Comparison of ENCODE assay signal across 8 cellular contexts in genomic region chrX:47649781-47650163, GRCh38. TPM values are rescaled to one million over a fixed set of nuclear protein-coding genes. Genes with fewer than 3 reads are reported as not detected.
DNase-seq lines count a peak whose midpoint lies in the region; ATAC-seq and TF ChIP-seq lines count a peak whose summit lies in the region.

No MANE protein-coding gene starts in this region.

- H2AFZ ChIP-seq in ACC112 (ENCODE audit: low read length, unreplicated experiment) = no peak overlapping the region

- no peak for TF ChIP-seq CTCF in breast epithelium (IDR thresholded peaks at IDR 0.05)

- H3K4me3 ChIP-seq in ACC112 (ENCODE audit: low read depth, low read length) (peak overlapping the region; percentile 93), breast epithelium (peak overlapping the region; percentile 65 to 81 (median 68)), muscle layer of colon (ENCODE audit: low read depth in 1 of 2, low read length in 2 of 2) (peak overlapping the region; percentile 49 to 53)

- no peak overlapping the region for H3K9ac ChIP-seq in muscle layer of colon (ENCODE audit: low read length)

- H3K36me3 ChIP-seq in ACC112 (ENCODE audit: insufficient read depth, low read length) = 0 out of 2 replicates have a peak, but pooled peaks cover 10% of the 10 kb centered on the region
- no peaks in the 10 kb centered on the region for H3K36me3 ChIP-seq in breast epithelium
- peaks cover 4% of the 10 kb centered on the region for H3K36me3 ChIP-seq in muscle layer of colon (ENCODE audit: insufficient read depth, low read length)

- H3K27ac ChIP-seq in ACC112 (ENCODE audit: low read depth, low read length) = peak overlapping the region; percentile 32; the same call in 1 of the 2 replicates
- H3K27ac ChIP-seq in breast epithelium = peak overlapping the region; percentile 86 to 93
- H3K27ac ChIP-seq in muscle layer of colon (ENCODE audit: low read depth, low read length) = no peak overlapping the region

- no peak for TF ChIP-seq POLR2A in breast epithelium (IDR thresholded peaks at IDR 0.05)

- intact Hi-C loops in breast epithelium (cut with DNase I; ENCODE audit: low total_unique reads) (no loop called here), posterior cingulate gyrus (cut with DNase I) (loop anchor here (10.0 kb wide), 1 partner anchor 375 kb away; no protein-coding TSS in a partner anchor)

- H3K9me3 ChIP-seq in breast epithelium (no peaks in the 10 kb centered on the region), muscle layer of colon (ENCODE audit: low read length) (no peaks in the 10 kb centered on the region)

- H3K27me3 ChIP-seq in ACC112 (ENCODE audit: insufficient read depth, low read length) = no peaks in the 10 kb centered on the region
- peaks cover 0 to 30% of the 10 kb centered on the region in 2 donors for H3K27me3 ChIP-seq in breast epithelium
- peaks cover 0 to 9% of the 10 kb centered on the region in 2 donors for H3K27me3 ChIP-seq in muscle layer of colon (ENCODE audit: control insufficient read depth in 1 of 2, insufficient read depth in 2 of 2, low read length in 2 of 2)

- no peak for ATAC-seq in HG02642 (IDR thresholded peaks at IDR 0.05; ENCODE audit: poor library complexity, unreplicated experiment)
- no peak for ATAC-seq in GM19023 (IDR thresholded peaks at IDR 0.05; ENCODE audit: unreplicated experiment)

- H3K79me2 ChIP-seq in ACC112 (ENCODE audit: control insufficient read depth, insufficient read depth, low read length, unreplicated experiment) = peaks cover 41% of the 10 kb centered on the region

- DNase-seq in HT-29 (ENCODE audit: low spot score) (peak; percentile 10), breast epithelium (ENCODE audit: low spot score in 2 of 2) (no peak), GM03348 (ENCODE audit: low spot score) (no peak), posterior cingulate gyrus (no peak)

- H3K4me1 ChIP-seq in ACC112 (ENCODE audit: control insufficient read depth, insufficient read depth, low read length, unreplicated experiment) = peaks cover 8% of the 10 kb centered on the region
- no peaks in the 10 kb centered on the region for H3K4me1 ChIP-seq in breast epithelium
- H3K4me1 ChIP-seq in muscle layer of colon (ENCODE audit: insufficient read depth, low read length) = peaks cover 8% of the 10 kb centered on the region

RNA-seq across cellular contexts. Expression of gene ELK1, which starts 0.6 kb away (rescaled TPM):
- total RNA-seq in HT-29 (2014; rRNA removed; shearing (Covaris generic)) = 53.4 and 55.5 TPM in 2 replicates
- total RNA-seq in breast epithelium = 10 to 100 TPM; 18.0 to 22.0 (median 21.0) TPM

RNA-seq across cellular contexts. Expression of gene UXT, which starts 9.2 kb away (rescaled TPM):
- total RNA-seq in HT-29 (2014; rRNA removed; shearing (Covaris generic)) = 164 and 167 TPM in 2 replicates
- total RNA-seq in breast epithelium = 100 to 1,000 TPM; 130 to 155 (median 140) TPM

RNA-seq across cellular contexts. Expression of gene CFP, which starts 20.0 kb away (rescaled TPM):
- total RNA-seq in HT-29 (2014; rRNA removed; shearing (Covaris generic)) = 0.21 and 0.56 TPM in 2 replicates
- total RNA-seq in breast epithelium = 10 to 100 TPM in 1 of 3 donors, 1 to 10 TPM in 2; 2.6 to 17.4 (median 3.3) TPM

RNA-seq across cellular contexts. Expression of gene SYN1, which starts 30.1 kb away (rescaled TPM):
- not detected in 2 replicates for total RNA-seq in HT-29 (2014; rRNA removed; shearing (Covaris generic))
- not detected for total RNA-seq in breast epithelium
